Comparison of ENCODE assay signal across 2 cellular contexts in genomic region chr6:28280595-28281287, GRCh38.
TF ChIP-seq lines count a peak whose summit lies in the region.

No MANE protein-coding gene starts in this region.

TF ChIP-seq in H1, 55 proteins besides CTCF, POLR2A, EP300 and RAD21:
- no peak for TF ChIP-seq USF2 (IDR thresholded peaks at IDR 0.05; ENCODE audit: low read length)
- TF ChIP-seq SP2 (IDR thresholded peaks at IDR 0.05; ENCODE audit: low read length) = no peak
- no peak for TF ChIP-seq TAF7 (optimal IDR thresholded peaks at IDR 0.05; ENCODE audit: borderline replicate concordance, low read depth, low read length)
- TF ChIP-seq, protein P1, sequence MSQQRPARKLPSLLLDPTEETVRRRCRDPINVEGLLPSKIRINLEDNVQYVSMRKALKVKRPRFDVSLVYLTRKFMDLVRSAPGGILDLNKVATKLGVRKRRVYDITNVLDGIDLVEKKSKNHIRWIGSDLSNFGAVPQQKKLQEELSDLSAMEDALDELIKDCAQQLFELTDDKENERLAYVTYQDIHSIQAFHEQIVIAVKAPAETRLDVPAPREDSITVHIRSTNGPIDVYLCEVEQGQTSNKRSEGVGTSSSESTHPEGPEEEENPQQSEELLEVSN (IDR thresholded peaks at IDR 0.05) = no peak
- TF ChIP-seq CBX8 (IDR thresholded peaks at IDR 0.05; ENCODE audit: borderline replicate concordance, low read depth, low read length) = no peak
- no peak for TF ChIP-seq GTF2F1 (IDR thresholded peaks at IDR 0.05; ENCODE audit: borderline replicate concordance, low read depth, low read length)
- TF ChIP-seq RBBP5 (IDR thresholded peaks at IDR 0.05; ENCODE audit: borderline replicate concordance, low read depth, low read length) = no peak
- TF ChIP-seq NANOG (IDR thresholded peaks at IDR 0.05; ENCODE audit: insufficient read depth, low read depth, low read length, poor library complexity, severe bottlenecking) = no peak
- TF ChIP-seq JUND (IDR thresholded peaks at IDR 0.05; ENCODE audit: low read length) = no peak
- TF ChIP-seq ZNF274 (IDR thresholded peaks at IDR 0.05; ENCODE audit: borderline replicate concordance, extremely low read depth, low read length) = no peak
- TF ChIP-seq FOSL1 (IDR thresholded peaks at IDR 0.05; ENCODE audit: insufficient read depth, low read depth, low read length) = no peak
- no peak for TF ChIP-seq HDAC6 (IDR thresholded peaks at IDR 0.05; ENCODE audit: low read depth, low read length)
- TF ChIP-seq CHD7 (IDR thresholded peaks at IDR 0.05; ENCODE audit: insufficient replicate concordance, low read length) = no peak
- no peak for TF ChIP-seq POLR2AphosphoS5 (IDR thresholded peaks at IDR 0.05; ENCODE audit: low read depth, low read length)
- TF ChIP-seq SP4 (IDR thresholded peaks at IDR 0.05; ENCODE audit: low read length) = no peak

TF ChIP-seq in GM12891, 5 proteins besides CTCF, POLR2A, EP300 and RAD21:
- TF ChIP-seq POLR2AphosphoS5 (IDR thresholded peaks at IDR 0.05; ENCODE audit: low read depth, low read length) (no peak), PAX5 (IDR thresholded peaks at IDR 0.05; ENCODE audit: insufficient read depth, low read length, severe bottlenecking) (no peak), TAF1 (IDR thresholded peaks at IDR 0.05; ENCODE audit: low read depth, low read length) (no peak), POU2F2 (IDR thresholded peaks at IDR 0.05; ENCODE audit: low read depth, low read length) (no peak), SPI1 (IDR thresholded peaks at IDR 0.05; ENCODE audit: low read depth, low read length) (no peak)
